ENCODE assay signal across 10 cellular contexts in the genomic region with DNA sequence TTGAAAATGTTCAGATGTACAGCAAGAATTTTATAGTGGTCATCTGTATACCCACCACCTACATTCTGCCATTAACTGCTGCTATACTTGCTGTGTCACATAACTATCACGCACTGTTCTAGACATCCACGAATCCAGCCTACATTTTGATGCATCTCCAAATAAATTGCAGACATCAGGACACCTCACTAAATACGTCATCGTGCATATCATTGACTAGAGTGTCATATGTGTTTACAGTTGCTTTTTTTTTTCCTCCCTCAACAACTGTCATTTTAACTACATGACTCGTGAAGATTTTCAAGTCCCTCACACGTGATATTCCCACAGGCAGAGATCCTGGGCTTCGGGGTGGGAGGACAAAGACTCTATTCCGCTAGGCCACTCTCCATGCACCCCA. TPM values are rescaled to one million over a fixed set of nuclear protein-coding genes. Genes with fewer than 3 reads are reported as not detected.
DNase-seq lines count a peak whose midpoint lies in the region; TF ChIP-seq lines count a peak whose summit lies in the region.
"Had no signal": no experiment of that assay in that cellular context is flagged by ENCODE, and none has a peak within 500 bp of the region (broad histone marks: within the 10 kb centered on the region; RNA-seq: fewer than 3 reads in every experiment).

No MANE protein-coding gene starts in this region.

- no peaks in the 10 kb centered on the region for H3K36me3 ChIP-seq in right atrium auricular region
- H3K36me3 ChIP-seq: thoracic aorta had no signal

- H3K27ac ChIP-seq in temporal lobe (ENCODE audit: low read depth, low read length) (peak overlapping the region; percentile 76), right atrium auricular region (peak overlapping the region in 1 of 2 donors; percentile 79)

- H3K36me3 Mint-ChIP-seq in activated naive CD4-positive, alpha-beta T cell treated with anti-CD3 and anti-CD28 coated beads, Interleukin-2, amount 50 U/mL, for 24 hours = peaks cover 14% of the 10 kb centered on the region
- peaks cover 29% of the 10 kb centered on the region for H3K36me3 Mint-ChIP-seq in activated CD4-positive, alpha-beta memory T cell treated with anti-CD3 and anti-CD28 coated beads for 36 hours
- no peaks in the 10 kb centered on the region for H3K36me3 Mint-ChIP-seq in glutamatergic neuron (ENCODE audit: unreplicated experiment)

- no peaks in the 10 kb centered on the region for H3K27me3 Mint-ChIP-seq in activated naive CD4-positive, alpha-beta T cell treated with anti-CD3 and anti-CD28 coated beads, Interleukin-2, amount 50 U/mL, for 24 hours
- H3K27me3 Mint-ChIP-seq in activated CD4-positive, alpha-beta memory T cell treated with anti-CD3 and anti-CD28 coated beads for 36 hours = no peaks in the 10 kb centered on the region
- no peaks in the 10 kb centered on the region for H3K27me3 Mint-ChIP-seq in glutamatergic neuron (ENCODE audit: unreplicated experiment)

- peak overlapping the region; percentile 92 for H3K27ac Mint-ChIP-seq in activated naive CD4-positive, alpha-beta T cell treated with anti-CD3 and anti-CD28 coated beads, Interleukin-2, amount 50 U/mL, for 24 hours
- peak overlapping the region; percentile 89 for H3K27ac Mint-ChIP-seq in activated CD4-positive, alpha-beta memory T cell treated with anti-CD3 and anti-CD28 coated beads for 36 hours
- H3K27ac Mint-ChIP-seq in glutamatergic neuron (ENCODE audit: unreplicated experiment) = peak overlapping the region; percentile 35

- H3K4me1 Mint-ChIP-seq in activated naive CD4-positive, alpha-beta T cell treated with anti-CD3 and anti-CD28 coated beads, Interleukin-2, amount 50 U/mL, for 24 hours = peaks cover 65% of the 10 kb centered on the region
- peaks cover 59% of the 10 kb centered on the region for H3K4me1 Mint-ChIP-seq in activated CD4-positive, alpha-beta memory T cell treated with anti-CD3 and anti-CD28 coated beads for 36 hours (ENCODE audit: low read depth)
- peaks cover 11% of the 10 kb centered on the region for H3K4me1 Mint-ChIP-seq in glutamatergic neuron (ENCODE audit: low read depth, unreplicated experiment)

- no peaks in the 10 kb centered on the region for H3K9me3 Mint-ChIP-seq in activated naive CD4-positive, alpha-beta T cell treated with anti-CD3 and anti-CD28 coated beads, Interleukin-2, amount 50 U/mL, for 24 hours
- no peaks in the 10 kb centered on the region for H3K9me3 Mint-ChIP-seq in activated CD4-positive, alpha-beta memory T cell treated with anti-CD3 and anti-CD28 coated beads for 36 hours
- H3K9me3 Mint-ChIP-seq in glutamatergic neuron (ENCODE audit: unreplicated experiment) = peaks cover 1% of the 10 kb centered on the region

- H3K4me3 ChIP-seq in right atrium auricular region = no peak overlapping the region

- H3K4me1 ChIP-seq in right atrium auricular region = peaks cover 0 to 12% of the 10 kb centered on the region in 2 donors

- no peaks in the 10 kb centered on the region for H3K9me3 ChIP-seq in right atrium auricular region
- H3K9me3 ChIP-seq: gastrocnemius medialis, thoracic aorta had no signal

- POLR2A ChIA-PET in activated CD4-positive, alpha-beta memory T cell treated with anti-CD3 and anti-CD28 coated beads for 36 hours (lab: Charles Lee) = interaction anchor here (1.3 to 6.9 kb wide), 3 partner anchors 12 to 193 kb away, joined by 3 to 140 read pairs (median 10); partner anchors contain the start of genes CSNK1A1 and GRPEL2

- H3K27me3 ChIP-seq in right atrium auricular region = no peaks in the 10 kb centered on the region
- H3K27me3 ChIP-seq: gastrocnemius medialis had no signal

- H3K4me3 Mint-ChIP-seq in activated naive CD4-positive, alpha-beta T cell treated with anti-CD3 and anti-CD28 coated beads, Interleukin-2, amount 50 U/mL, for 24 hours = peak overlapping the region; percentile 96
- H3K4me3 Mint-ChIP-seq in activated CD4-positive, alpha-beta memory T cell treated with anti-CD3 and anti-CD28 coated beads for 36 hours = peak overlapping the region; percentile 90
- H3K4me3 Mint-ChIP-seq in glutamatergic neuron (ENCODE audit: unreplicated experiment) = peak overlapping the region; percentile 97

- intact Hi-C loops in activated CD4-positive, alpha-beta memory T cell treated with anti-CD3 and anti-CD28 coated beads for 36 hours (cut with micrococcal nuclease) = loop anchor here (5.0 kb wide), 1 partner anchor 1398 kb away; the partner anchor contains the start of gene DCTN4

- no peak for DNase-seq in activated naive CD4-positive, alpha-beta T cell treated with anti-CD3 and anti-CD28 coated beads, Interleukin-2, amount 50 U/mL, for 16 hours
- DNase-seq in activated CD4-positive, alpha-beta memory T cell treated with anti-CD3 and anti-CD28 coated beads for 36 hours = no peak
- DNase-seq in glutamatergic neuron (no peak), DMS79 (lab: John Stamatoyannopoulos, UW) (no peak), NCI-H1105 (lab: John Stamatoyannopoulos, UW) (no peak), right atrium auricular region (ENCODE audit: low spot score) (no peak)

- no peak for TF ChIP-seq CTCF in glutamatergic neuron (IDR thresholded peaks at IDR 0.05; ENCODE audit: partially characterized antibody, unreplicated experiment)
- TF ChIP-seq CTCF in right atrium auricular region (IDR thresholded peaks at IDR 0.05) = no peak

- CTCF ChIA-PET in activated CD4-positive, alpha-beta memory T cell treated with anti-CD3 and anti-CD28 coated beads for 36 hours (lab: Charles Lee) = interaction anchor here (1.7 to 10.5 kb wide), 3 partner anchors 10 to 42 kb away, joined by 7 to 139 read pairs (median 43); partner anchors contain the start of gene GRPEL2

RNA-seq across cellular contexts. Expression of gene PCYOX1L, which starts 1.0 kb away (rescaled TPM):
- total RNA-seq in activated CD4-positive, alpha-beta memory T cell treated with anti-CD3 and anti-CD28 coated beads for 36 hours = 10 to 100 TPM; 21.8 to 24.0 TPM
- total RNA-seq in glutamatergic neuron (ENCODE audit: unreplicated experiment) (25.4 TPM), temporal lobe (7.9 TPM), right atrium auricular region (1 to 10 TPM; 4.0 to 5.6 TPM)

RNA-seq across cellular contexts. Expression of gene GRPEL2, which starts 13.5 kb away (rescaled TPM):
- total RNA-seq in activated CD4-positive, alpha-beta memory T cell treated with anti-CD3 and anti-CD28 coated beads for 36 hours = 10 to 100 TPM; 32.9 to 37.2 TPM
- total RNA-seq in glutamatergic neuron (ENCODE audit: unreplicated experiment) (34.7 TPM), temporal lobe (36.4 TPM), right atrium auricular region (10 to 100 TPM in 1 of 2 donors, 1 to 10 TPM in 1; 6.9 to 10.7 TPM)

RNA-seq across cellular contexts. Expression of gene IL17B, which starts 20.3 kb away (rescaled TPM):
- total RNA-seq in activated CD4-positive, alpha-beta memory T cell treated with anti-CD3 and anti-CD28 coated beads for 36 hours = not detected
- 0.88 TPM for total RNA-seq in glutamatergic neuron (ENCODE audit: unreplicated experiment)
- not detected for total RNA-seq in temporal lobe
- total RNA-seq in right atrium auricular region = 1 to 10 TPM in 1 of 2 donors, under 1 TPM in 1; 0.83 to 2.9 TPM

Comparison
In these comparisons a context has a peak if more than half of its experiments do, and no peak if none do; other contexts are left out.
1. H3K27ac Mint-ChIP-seq: peak in every context shown above with its lines; median percentile 92 in activated naive CD4-positive, alpha-beta T cell treated with anti-CD3 and anti-CD28 coated beads, Interleukin-2, amount 50 U/mL, for 24 hours; 89 in activated CD4-positive, alpha-beta memory T cell treated with anti-CD3 and anti-CD28 coated beads for 36 hours; 35 in glutamatergic neuron.